In genomic region chr4:126431049-126431448, GRCh38 we compare ENCODE assay signal across 26 cellular contexts.
"Had no signal": no experiment of that assay in that cellular context is flagged by ENCODE, and none has a peak within 500 bp of the region (broad histone marks: within the 10 kb centered on the region; RNA-seq: fewer than 3 reads in every experiment).

No MANE protein-coding gene starts in this region.

- H3K9me3 Mint-ChIP-seq: neural progenitor cell had no signal

- DNase-seq: islet precursor cell; left ventricle myocardium inferior; mesendoderm; naive B cell; natural killer cell; nephron progenitor cell; ovary; right lobe of liver; stimulated activated CD4-positive, alpha-beta T cell treated with anti-CD3 and anti-CD28 coated beads, Interleukin-12 subunit alpha, Interleukin-12 subunit beta, amount 100 ng/mL, for 4 hours; stimulated activated CD4-positive, alpha-beta T cell treated with anti-CD3 and anti-CD28 coated beads, Interleukin-15, amount 100 ng/mL, for 24 hours; stimulated activated CD4-positive, alpha-beta T cell treated with anti-CD3 and anti-CD28 coated beads, Interleukin-2, amount 100 ng/mL, for 24 hours; stimulated activated CD4-positive, alpha-beta T cell treated with anti-CD3 and anti-CD28 coated beads, Interleukin-4, amount 100 ng/mL, for 1 hour; stimulated activated naive B cell treated with anti-CD40 and anti-IgM and Interleukin-4, amounts not matched to agents 10 μg/mL and 1 μg/mL and 100 μg/mL, for 72 hours; stimulated activated naive CD8-positive, alpha-beta T cell treated with anti-CD3 and anti-CD28 coated beads, Interleukin-15, Interleukin-2, amounts not matched to agents 100 U/mL and 50 U/mL, for 24 hours; stomach; tibial artery; trophoblast cell; upper lobe of right lung had no signal

- H3K4me1 Mint-ChIP-seq: naive B cell; natural killer cell; neural progenitor cell; stimulated activated naive B cell treated with anti-CD40 and anti-IgM and Interleukin-4, amounts not matched to agents 10 μg/mL and 1 μg/mL and 100 μg/mL, for 72 hours had no signal

- H3K27me3 ChIP-seq: hepatocyte, neural progenitor cell, ovary, right atrium auricular region, right lobe of liver, stomach, tibial artery, upper lobe of right lung had no signal

- H3K4me3 ChIP-seq: hepatocyte, left ventricle myocardium inferior, lung, neural progenitor cell, ovary, right atrium auricular region, right lobe of liver, smooth muscle cell, stomach, thoracic aorta, tibial artery, upper lobe of right lung had no signal

- H3K4me3 Mint-ChIP-seq: mesothelial cell of epicardium; naive B cell; natural killer cell; nephron progenitor cell; neural progenitor cell; stimulated activated naive B cell treated with anti-CD40 and anti-IgM and Interleukin-4, amounts not matched to agents 10 μg/mL and 1 μg/mL and 100 μg/mL, for 72 hours had no signal

- H3K27me3 Mint-ChIP-seq: naive B cell; progenitor cell of endocrine pancreas; stimulated activated naive B cell treated with anti-CD40 and anti-IgM and Interleukin-4, amounts not matched to agents 10 μg/mL and 1 μg/mL and 100 μg/mL, for 72 hours had no signal

- H3K9me3 ChIP-seq: left ventricle myocardium inferior, ovary, right atrium auricular region, stomach, thoracic aorta, tibial artery, upper lobe of right lung had no signal

- H3K9ac ChIP-seq: neural progenitor cell had no signal

- H3K27ac Mint-ChIP-seq: mesothelial cell of epicardium; naive B cell; natural killer cell; nephron progenitor cell; neural progenitor cell; progenitor cell of endocrine pancreas; stimulated activated naive B cell treated with anti-CD40 and anti-IgM and Interleukin-4, amounts not matched to agents 10 μg/mL and 1 μg/mL and 100 μg/mL, for 72 hours had no signal

- H3K36me3 Mint-ChIP-seq: mesothelial cell of epicardium; naive B cell; neural progenitor cell; stimulated activated naive B cell treated with anti-CD40 and anti-IgM and Interleukin-4, amounts not matched to agents 10 μg/mL and 1 μg/mL and 100 μg/mL, for 72 hours had no signal

- H3K36me3 ChIP-seq: left ventricle myocardium inferior, neural progenitor cell, ovary, right atrium auricular region, right lobe of liver, stomach, thoracic aorta, tibial artery, upper lobe of right lung had no signal

- H3K4me1 ChIP-seq: left ventricle myocardium inferior, neural progenitor cell, right atrium auricular region, right lobe of liver, stomach, tibial artery, upper lobe of right lung had no signal

- H3K27ac ChIP-seq: hepatocyte, left ventricle myocardium inferior, neural progenitor cell, ovary, right atrium auricular region, right lobe of liver, stomach, thoracic aorta, tibial artery, upper lobe of right lung had no signal

- H3K4me2 ChIP-seq: hepatocyte, neural progenitor cell, smooth muscle cell had no signal

- H2AFZ ChIP-seq: hepatocyte, neural progenitor cell had no signal

- H3K79me2 ChIP-seq: hepatocyte had no signal

- ATAC-seq: natural killer cell; right lobe of liver; stimulated activated naive B cell treated with anti-CD40 and anti-IgM and Interleukin-4, amounts not matched to agents 10 μg/mL and 1 μg/mL and 100 μg/mL, for 72 hours; stimulated activated naive CD8-positive, alpha-beta T cell treated with anti-CD3 and anti-CD28 coated beads, Interleukin-15, Interleukin-2, amounts not matched to agents 100 U/mL and 50 U/mL, for 24 hours; upper lobe of right lung had no signal
